In the genomic region with DNA sequence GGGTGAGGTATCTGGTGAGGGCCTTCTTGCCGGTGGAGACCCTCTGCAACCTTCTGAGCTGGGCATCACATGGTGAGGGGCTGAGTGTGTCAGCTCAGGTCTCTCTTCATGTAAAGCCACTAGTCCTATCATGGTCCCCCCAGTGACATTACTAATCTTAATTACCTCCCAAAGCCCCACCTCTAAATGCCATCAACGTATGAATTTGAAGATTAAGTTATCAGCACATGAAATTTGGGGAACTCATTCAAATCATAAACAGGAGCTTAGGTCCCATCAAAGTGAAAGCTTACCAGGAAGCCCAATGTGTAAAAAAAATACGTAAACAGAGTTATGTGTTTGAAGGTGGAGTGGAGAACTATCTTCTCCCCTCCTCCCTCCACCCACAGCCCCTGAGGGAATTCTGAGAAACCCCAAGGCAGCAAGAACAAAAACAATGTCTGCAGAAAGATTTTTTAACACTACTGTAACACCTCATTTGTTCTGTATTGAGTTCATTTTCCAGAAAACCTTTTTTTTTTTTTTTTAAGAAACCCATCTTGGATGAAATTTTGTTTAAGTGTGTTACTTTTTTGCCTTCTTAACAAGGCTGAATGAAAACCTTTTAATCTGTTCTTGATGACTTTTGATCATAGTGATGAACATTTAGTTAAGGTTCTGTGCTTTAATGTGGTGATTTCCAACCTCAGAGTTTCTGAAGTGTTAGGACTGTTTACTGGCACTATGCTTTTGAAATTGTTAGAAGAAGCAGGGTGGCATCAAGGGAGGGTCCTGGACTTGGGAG, we compare ENCODE assay signal across 9 cellular contexts. TPM values are rescaled to one million over a fixed set of nuclear protein-coding genes. Genes with fewer than 3 reads are reported as not detected.
DNase-seq lines count a peak whose midpoint lies in the region; ATAC-seq and TF ChIP-seq lines count a peak whose summit lies in the region.
"Had no signal": no experiment of that assay in that cellular context is flagged by ENCODE, and none has a peak within 500 bp of the region (broad histone marks: within the 10 kb centered on the region; RNA-seq: fewer than 3 reads in every experiment).

No MANE protein-coding gene starts in this region.

- 84 to 91% methylated on average over 3 of the region's 3 CpGs for WGBS in GM23248 (ENCODE audit: low coverage in 1 of 2, low lambda C conversion rate in 2 of 2, missing lambda C conversion rate in 2 of 2), 2 experiments

- H3K27ac ChIP-seq in neural progenitor cell, result no peak overlapping the region
- H3K27ac ChIP-seq in MM.1S (ENCODE audit: low read length), result no peak overlapping the region
- H3K27ac ChIP-seq in GM23248, result no peak overlapping the region

- no peaks in the 10 kb centered on the region for H3K27me3 Mint-ChIP-seq in activated CD8-positive, alpha-beta T cell treated with anti-CD3 and anti-CD28 coated beads, Interleukin-2, amount 10 ng/mL, durations not matched to agents 7 days and 5 days (ENCODE audit: low read depth)
- H3K27me3 Mint-ChIP-seq in neural progenitor cell (ENCODE audit: insufficient read depth, low read depth), result no peaks in the 10 kb centered on the region

- no peak for TF ChIP-seq CTCF in neural progenitor cell (IDR thresholded peaks at IDR 0.05)
- TF ChIP-seq CTCF in MM.1S (IDR thresholded peaks at IDR 0.05; ENCODE audit: low read length), result no peak

- H2AFZ ChIP-seq in neural progenitor cell (replicated peaks) (no peak overlapping the region), MM.1S (ENCODE audit: low read length) (no peak overlapping the region), GM23248 (no peak overlapping the region)

- H3K4me3 Mint-ChIP-seq in activated CD8-positive, alpha-beta T cell treated with anti-CD3 and anti-CD28 coated beads, Interleukin-2, amount 10 ng/mL, durations not matched to agents 7 days and 5 days, result peak overlapping the region; percentile 65
- no peak overlapping the region for H3K4me3 Mint-ChIP-seq in neural progenitor cell

- H3K79me2 ChIP-seq in neural progenitor cell (ENCODE audit: low read depth) (no peaks in the 10 kb centered on the region), MM.1S (ENCODE audit: low read length) (peaks cover 81% of the 10 kb centered on the region), GM23248 (ENCODE audit: insufficient read depth) (peaks cover 82% of the 10 kb centered on the region)

- CTCF ChIA-PET in activated CD8-positive, alpha-beta T cell treated with anti-CD3 and anti-CD28 coated beads, Interleukin-2, amount 10 ng/mL, durations not matched to agents 7 days and 5 days (lab: Charles Lee), result interaction anchor here (0.7 to 2.4 kb wide), 10 partner anchors 9 to 195 kb away, joined by 3 to 13 read pairs (median 4); partner anchors contain the start of gene PCGF5

- no peak overlapping the region for H3K4me2 ChIP-seq in neural progenitor cell
- H3K4me2 ChIP-seq in MM.1S (ENCODE audit: low read depth, low read length), result no peak overlapping the region
- no peak overlapping the region for H3K4me2 ChIP-seq in GM23248 (ENCODE audit: unreplicated experiment)

- H3K9me2 ChIP-seq in MM.1S (replicated peaks; ENCODE audit: insufficient read depth, low read length) (no peaks in the 10 kb centered on the region), GM23248 (ENCODE audit: insufficient read depth) (no peaks in the 10 kb centered on the region)

- peaks cover 6% of the 10 kb centered on the region for H3K4me1 ChIP-seq in neural progenitor cell
- peaks cover 30% of the 10 kb centered on the region for H3K4me1 ChIP-seq in MM.1S (ENCODE audit: low read length)
- peaks cover 29% of the 10 kb centered on the region for H3K4me1 ChIP-seq in GM23248 (ENCODE audit: insufficient read depth)

- H3K9ac ChIP-seq in neural progenitor cell, result no peak overlapping the region
- no peak overlapping the region for H3K9ac ChIP-seq in MM.1S (ENCODE audit: low read length)
- H3K9ac ChIP-seq in GM23248, result no peak overlapping the region

- no peaks in the 10 kb centered on the region for H3K36me3 ChIP-seq in neural progenitor cell
- no peaks in the 10 kb centered on the region for H3K36me3 ChIP-seq in MM.1S (replicated peaks; ENCODE audit: insufficient read depth, low read length)
- H3K36me3 ChIP-seq in GM23248 (ENCODE audit: low read depth), result no peaks in the 10 kb centered on the region

- ATAC-seq in activated CD4-positive, CD25-positive, alpha-beta regulatory T cell treated with anti-CD3 and anti-CD28 coated beads, Interleukin-2, amount 50 U/mL, for 24 hours, result peak; percentile 34 to 47
- peak; percentile 30 for ATAC-seq in HG02938 (IDR thresholded peaks at IDR 0.05; ENCODE audit: unreplicated experiment)
- ATAC-seq in activated CD8-positive, alpha-beta T cell treated with anti-CD3 and anti-CD28 coated beads, Interleukin-2, amount 10 ng/mL, durations not matched to agents 7 days and 5 days, result peak; percentile 71

- POLR2A ChIA-PET in activated CD8-positive, alpha-beta T cell treated with anti-CD3 and anti-CD28 coated beads, Interleukin-2, amount 10 ng/mL, durations not matched to agents 7 days and 5 days (lab: Charles Lee), result interaction anchor here (0.6 to 2.9 kb wide), 8 partner anchors 16 to 304 kb away, joined by 3 to 29 read pairs (median 4); no protein-coding TSS in a partner anchor

- no peaks in the 10 kb centered on the region for H3K9me3 Mint-ChIP-seq in activated CD8-positive, alpha-beta T cell treated with anti-CD3 and anti-CD28 coated beads, Interleukin-2, amount 10 ng/mL, durations not matched to agents 7 days and 5 days (ENCODE audit: insufficient read depth)
- no peaks in the 10 kb centered on the region for H3K9me3 Mint-ChIP-seq in neural progenitor cell

- H4K20me1 ChIP-seq in neural progenitor cell (ENCODE audit: low read depth) (no peaks in the 10 kb centered on the region), MM.1S (ENCODE audit: insufficient read depth, low read length) (no peaks in the 10 kb centered on the region), GM23248 (ENCODE audit: insufficient read depth) (no peaks in the 10 kb centered on the region)

- peak overlapping the region; percentile 78 for H3K27ac Mint-ChIP-seq in activated CD8-positive, alpha-beta T cell treated with anti-CD3 and anti-CD28 coated beads, Interleukin-2, amount 10 ng/mL, durations not matched to agents 7 days and 5 days
- no peak overlapping the region for H3K27ac Mint-ChIP-seq in neural progenitor cell

- H3F3A ChIP-seq in neural progenitor cell (ENCODE audit: low read depth) (no peaks in the 10 kb centered on the region), MM.1S (ENCODE audit: insufficient read depth, low read length) (peaks cover 18% of the 10 kb centered on the region), GM23248 (ENCODE audit: insufficient read depth) (peaks cover 18% of the 10 kb centered on the region)

- DNase-seq in activated CD4-positive, CD25-positive, alpha-beta regulatory T cell treated with anti-CD3 and anti-CD28 coated beads, Interleukin-2, amount 50 U/mL, for 72 hours, result no peak
- DNase-seq in activated CD8-positive, alpha-beta T cell treated with anti-CD3 and anti-CD28 coated beads, Interleukin-2, amount 10 ng/mL, durations not matched to agents 7 days and 5 days, result peak; percentile 74
- peak; percentile 25 for DNase-seq in stimulated activated CD4-positive, alpha-beta T cell treated with anti-CD3 and anti-CD28 coated beads, Interleukin-4, amount 100 ng/mL, for 1 hour
- no peak for DNase-seq in neural progenitor cell (ENCODE audit: low spot score)
- DNase-seq in MM.1S, result no peak
- DNase-seq in GM23248, result no peak
- DNase-seq: NCI-H446 had no signal

- peaks cover 5% of the 10 kb centered on the region for H3K36me3 Mint-ChIP-seq in activated CD8-positive, alpha-beta T cell treated with anti-CD3 and anti-CD28 coated beads, Interleukin-2, amount 10 ng/mL, durations not matched to agents 7 days and 5 days (ENCODE audit: low read depth)
- H3K36me3 Mint-ChIP-seq in neural progenitor cell, result no peaks in the 10 kb centered on the region

- peaks cover 76% of the 10 kb centered on the region for H3K4me1 Mint-ChIP-seq in activated CD8-positive, alpha-beta T cell treated with anti-CD3 and anti-CD28 coated beads, Interleukin-2, amount 10 ng/mL, durations not matched to agents 7 days and 5 days (ENCODE audit: low read depth)
- peaks cover 17% of the 10 kb centered on the region for H3K4me1 Mint-ChIP-seq in neural progenitor cell

- H3K27me3 ChIP-seq in neural progenitor cell (no peaks in the 10 kb centered on the region), MM.1S (replicated peaks; ENCODE audit: insufficient read depth, low read length) (no peaks in the 10 kb centered on the region), GM23248 (replicated peaks; ENCODE audit: insufficient read depth) (no peaks in the 10 kb centered on the region)

- H3K4me3 ChIP-seq in neural progenitor cell (no peak overlapping the region), MM.1S (ENCODE audit: low read length) (no peak overlapping the region), GM23248 (no peak overlapping the region)

- in situ Hi-C loops in GM23248 (cut with MboI), result no loop called here

- H3K9me3 ChIP-seq in neural progenitor cell (ENCODE audit: low read depth) (no peaks in the 10 kb centered on the region), MM.1S (replicated peaks; ENCODE audit: insufficient read depth, low read length) (no peaks in the 10 kb centered on the region), GM23248 (ENCODE audit: low read depth) (no peaks in the 10 kb centered on the region)

RNA-seq across cellular contexts. Expression of gene PCGF5, which starts 19.1 kb away (rescaled TPM):
- total RNA-seq in activated CD8-positive, alpha-beta T cell treated with anti-CD3 and anti-CD28 coated beads, Interleukin-2, amount 10 ng/mL, durations not matched to agents 7 days and 5 days, result 10 to 100 TPM; 46.2 to 46.7 TPM
- total RNA-seq in neural progenitor cell (ENCODE audit: low replicate concordance), result 3.8 and 6.1 TPM in 2 replicates
- total RNA-seq in GM23248 (2014; rRNA removed; shearing (Covaris generic)), result 33.9 and 39.8 TPM in 2 replicates
- 23.5 and 26.7 TPM in 2 replicates for polyA plus RNA-seq in GM23248 (2016; fragmentation: Nextera tagmentation; extraction: Ambion mirVana)

Comparison
In these comparisons a context has a peak if more than half of its experiments do, and no peak if none do; other contexts are left out.
1. DNase-seq: peak in activated CD8-positive, alpha-beta T cell treated with anti-CD3 and anti-CD28 coated beads, Interleukin-2, amount 10 ng/mL, durations not matched to agents 7 days and 5 days (single experiment) and stimulated activated CD4-positive, alpha-beta T cell treated with anti-CD3 and anti-CD28 coated beads, Interleukin-4, amount 100 ng/mL, for 1 hour (single experiment); none in activated CD4-positive, CD25-positive, alpha-beta regulatory T cell treated with anti-CD3 and anti-CD28 coated beads, Interleukin-2, amount 50 U/mL, for 72 hours (single experiment), neural progenitor cell (single experiment), MM.1S (single experiment) and GM23248 (single experiment).
2. Peak in every context shown above with its lines, with median percentiles within 50 percentile points of each other: ATAC-seq.